ENCODE assay signal across 13 cellular contexts in genomic region chr10:480928-481551, GRCh38.
DNase-seq lines count a peak whose midpoint lies in the region; ATAC-seq and TF ChIP-seq lines count a peak whose summit lies in the region.
"Had no signal": no experiment of that assay in that cellular context is flagged by ENCODE, and none has a peak within 500 bp of the region (broad histone marks: within the 10 kb centered on the region; RNA-seq: fewer than 3 reads in every experiment).

No MANE protein-coding gene starts in this region.

- intact Hi-C loops in heart left ventricle (cut with DNase I) = no loop called here
- intact Hi-C loops in activated CD4-positive, alpha-beta memory T cell treated with anti-CD3 and anti-CD28 coated beads for 36 hours (cut with micrococcal nuclease) = no loop called here
- intact Hi-C loops in Caco-2 (cut with micrococcal nuclease; ENCODE audit: unreplicated experiment) = no loop called here

- CTCF ChIA-PET in activated CD4-positive, alpha-beta memory T cell treated with anti-CD3 and anti-CD28 coated beads for 36 hours (lab: Charles Lee) = no interaction called here
- CTCF ChIA-PET in Caco-2 (lab: Charles Lee) = no interaction called here

- H3K36me3 Mint-ChIP-seq in activated CD4-positive, alpha-beta memory T cell treated with anti-CD3 and anti-CD28 coated beads for 36 hours = peaks cover 2% of the 10 kb centered on the region
- peaks cover 23% of the 10 kb centered on the region for H3K36me3 Mint-ChIP-seq in Caco-2 (ENCODE audit: insufficient read depth, unreplicated experiment)

- peaks cover 0 to 18% (median 5%) of the 10 kb centered on the region in 9 donors for H3K36me3 ChIP-seq in heart left ventricle
- peaks cover 0 to 4% (median 0%) of the 10 kb centered on the region in 3 donors for H3K36me3 ChIP-seq in skeletal muscle tissue (ENCODE audit: control insufficient read depth in 3 of 3, insufficient read depth in 3 of 3, low read length in 3 of 3)
- H3K36me3 ChIP-seq in Caco-2 (ENCODE audit: control insufficient read depth, insufficient read depth, low read length) = no peaks in the 10 kb centered on the region

- H3K9me3 Mint-ChIP-seq in activated CD4-positive, alpha-beta memory T cell treated with anti-CD3 and anti-CD28 coated beads for 36 hours = peaks cover 3% of the 10 kb centered on the region
- H3K9me3 Mint-ChIP-seq in Caco-2 (ENCODE audit: unreplicated experiment) = peaks cover 27% of the 10 kb centered on the region

- H3K9ac ChIP-seq in skeletal muscle tissue (ENCODE audit: low read depth in 1 of 3, low read length in 3 of 3) = peak overlapping the region in 1 of 3 donors; percentile 60

- no TSS peak for BruUV-seq in Caco-2 (replicated peaks; lab: Mats Ljungman, UMichigan)

- ATAC-seq in heart left ventricle (peak in 3 of 4 donors; percentile 23 to 47 (median 41)), HG02840 (IDR thresholded peaks at IDR 0.05; ENCODE audit: low FRiP score, unreplicated experiment) (no peak)
- ATAC-seq: A549 had no signal

- H3K9me3 ChIP-seq in heart left ventricle = no peaks in the 10 kb centered on the region
- H3K9me3 ChIP-seq in skeletal muscle tissue (ENCODE audit: control insufficient read depth in 3 of 3, low read length in 3 of 3) = no peaks in the 10 kb centered on the region
- H3K9me3 ChIP-seq in Caco-2 = no peaks in the 10 kb centered on the region
- H3K9me3 ChIP-seq: A549 had no signal

- H3K4me1 ChIP-seq in heart left ventricle = peaks cover 0 to 27% (median 9%) of the 10 kb centered on the region in 12 donors
- H3K4me1 ChIP-seq in skeletal muscle tissue (ENCODE audit: control insufficient read depth in 3 of 3, insufficient read depth in 3 of 3, low read length in 3 of 3) = peaks cover 32 to 61% (median 43%) of the 10 kb centered on the region in 3 donors
- no peaks in the 10 kb centered on the region for H3K4me1 ChIP-seq in Caco-2

- POLR2A ChIA-PET in activated CD4-positive, alpha-beta memory T cell treated with anti-CD3 and anti-CD28 coated beads for 36 hours (lab: Charles Lee) = no interaction called here
- POLR2A ChIA-PET in Caco-2 (lab: Charles Lee) = no interaction called here

- 64 to 73% (median 71%) methylated on average over 11 to 17 of the region's 17 CpGs for WGBS in heart left ventricle, 4 donors

- no peak for TF ChIP-seq POLR2A in heart left ventricle (IDR thresholded peaks at IDR 0.05)

- in situ Hi-C loops in SK-MEL-5 (cut with HindIII; ENCODE audit: low pct_unique_long_range_greater_than_20kb, low sequenced_read_pairs) = no loop called here

- H3K4me3 Mint-ChIP-seq in activated CD4-positive, alpha-beta memory T cell treated with anti-CD3 and anti-CD28 coated beads for 36 hours = no peak overlapping the region
- H3K4me3 Mint-ChIP-seq in Caco-2 (ENCODE audit: unreplicated experiment) = no peak overlapping the region
- H3K4me3 Mint-ChIP-seq: stimulated activated naive CD8-positive, alpha-beta T cell treated with anti-CD3 and anti-CD28 coated beads, Interleukin-15, Interleukin-2, amounts not matched to agents 100 ng/mL and 50 ng/mL, for 24 hours had no signal

- no peaks in the 10 kb centered on the region for H3K27me3 ChIP-seq in heart left ventricle
- no peaks in the 10 kb centered on the region for H3K27me3 ChIP-seq in skeletal muscle tissue (ENCODE audit: control insufficient read depth in 3 of 3, insufficient read depth in 3 of 3, low read length in 3 of 3)
- no peaks in the 10 kb centered on the region for H3K27me3 ChIP-seq in Caco-2 (replicated peaks; ENCODE audit: control insufficient read depth, insufficient read depth, low read length)

- no peak overlapping the region for H3K27ac Mint-ChIP-seq in activated CD4-positive, alpha-beta memory T cell treated with anti-CD3 and anti-CD28 coated beads for 36 hours
- H3K27ac Mint-ChIP-seq in Caco-2 (ENCODE audit: unreplicated experiment) = no peak overlapping the region
- H3K27ac Mint-ChIP-seq: stimulated activated naive CD8-positive, alpha-beta T cell treated with anti-CD3 and anti-CD28 coated beads, Interleukin-15, Interleukin-2, amounts not matched to agents 100 ng/mL and 50 ng/mL, for 24 hours had no signal

- H3K27ac ChIP-seq in heart left ventricle = peak overlapping the region in 1 of 12 donors; percentile 90
- H3K27ac ChIP-seq in skeletal muscle tissue (ENCODE audit: low read depth, low read length) = peak overlapping the region; percentile 43
- H3K27ac ChIP-seq: A549 had no signal

- TF ChIP-seq CTCF in heart left ventricle (IDR thresholded peaks at IDR 0.05) (no peak), Caco-2 (IDR thresholded peaks at IDR 0.05; ENCODE audit: insufficient read depth in 1 of 2, low read depth in 1 of 2, low read length in 1 of 2, severe bottlenecking in 1 of 2, unreplicated experiment in 1 of 2) (no peak)

- peaks cover 14% of the 10 kb centered on the region for H3K4me1 Mint-ChIP-seq in activated CD4-positive, alpha-beta memory T cell treated with anti-CD3 and anti-CD28 coated beads for 36 hours (ENCODE audit: low read depth)
- H3K4me1 Mint-ChIP-seq in Caco-2 (ENCODE audit: low read depth, unreplicated experiment) = peaks cover 7% of the 10 kb centered on the region

- H3K4me3 ChIP-seq in heart left ventricle = no peak overlapping the region
- H3K4me3 ChIP-seq in skeletal muscle tissue (ENCODE audit: low read length in 3 of 3) = no peak overlapping the region
- H3K4me3 ChIP-seq in Caco-2 (ENCODE audit: low read depth, low read length) = no peak overlapping the region
- H3K4me3 ChIP-seq: A549 had no signal

- H3K27me3 Mint-ChIP-seq in activated CD4-positive, alpha-beta memory T cell treated with anti-CD3 and anti-CD28 coated beads for 36 hours = peaks cover 2% of the 10 kb centered on the region
- H3K27me3 Mint-ChIP-seq in Caco-2 (ENCODE audit: insufficient read depth, unreplicated experiment) = peaks cover 3% of the 10 kb centered on the region
- H3K27me3 Mint-ChIP-seq: stimulated activated naive CD8-positive, alpha-beta T cell treated with anti-CD3 and anti-CD28 coated beads, Interleukin-15, Interleukin-2, amounts not matched to agents 100 ng/mL and 50 ng/mL, for 24 hours had no signal

- DNase-seq in NCI-H1417 (lab: John Stamatoyannopoulos, UW) = peak in 2 of 3 experiments; percentile 32 to 47
- no peak for DNase-seq in NCI-H1417 treated with DMSO at 0.1 percent for 48 hours (lab: John Stamatoyannopoulos, UW)
- peak; percentile 51 for DNase-seq in SK-MEL-5 (ENCODE audit: low read depth, low spot score)
- peak in 1 of 5 donors; percentile 20 for DNase-seq in heart left ventricle
- no peak for DNase-seq in activated CD4-positive, alpha-beta memory T cell treated with anti-CD3 and anti-CD28 coated beads for 36 hours
- DNase-seq in Caco-2 = no peak
- DNase-seq: activated CD4-positive, alpha-beta T cell treated with anti-CD3 and anti-CD28 coated beads for 48 hours; OCI-M1; retina had no signal

Comparison
In these comparisons a context has a peak if more than half of its experiments do, and no peak if none do; other contexts are left out.
1. DNase-seq: peak in NCI-H1417 (2 of 3) and SK-MEL-5 (single experiment); none in NCI-H1417 treated with DMSO at 0.1 percent for 48 hours (single experiment), activated CD4-positive, alpha-beta memory T cell treated with anti-CD3 and anti-CD28 coated beads for 36 hours (single experiment) and Caco-2 (0 of 2).